In the genomic region with DNA sequence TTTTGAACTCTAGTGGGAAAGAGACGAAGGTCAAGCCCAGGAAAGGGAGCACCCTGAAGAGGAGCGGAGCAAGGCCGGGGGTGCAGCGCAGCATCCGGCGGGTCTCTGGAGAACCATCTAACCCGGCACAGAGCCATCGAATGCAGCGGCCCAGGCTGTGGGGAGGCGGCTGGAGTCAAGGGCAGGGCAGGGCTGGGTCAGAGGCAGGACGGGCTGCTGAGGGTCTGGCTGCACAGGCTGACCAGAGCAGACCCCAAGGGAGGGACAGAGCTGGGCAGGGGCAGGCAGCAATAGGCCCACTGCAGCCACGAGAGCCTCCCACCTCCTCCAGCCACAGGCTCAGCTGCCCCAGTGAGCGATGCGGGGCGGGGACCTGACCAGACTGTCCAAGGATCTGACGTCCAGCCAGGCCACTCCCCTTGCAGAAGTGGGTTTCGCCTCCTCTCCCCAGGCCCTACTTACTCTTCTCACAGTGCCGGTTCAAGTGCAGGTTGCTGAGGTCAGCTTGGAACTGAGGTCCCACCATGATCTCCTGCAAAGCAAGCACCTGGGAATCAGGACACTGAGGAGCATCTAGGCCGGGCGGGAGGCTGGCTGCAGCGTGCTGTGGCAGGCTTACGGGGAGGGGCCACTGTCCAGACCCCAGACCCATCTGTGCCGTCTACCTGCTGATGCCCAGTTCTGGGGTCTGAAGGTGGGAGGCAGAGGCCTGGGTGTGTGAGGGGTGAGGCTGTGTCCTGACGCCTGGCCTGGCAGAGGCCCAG, we compare ENCODE assay signal across 24 cellular contexts. TPM values are rescaled to one million over a fixed set of nuclear protein-coding genes. Genes with fewer than 3 reads are reported as not detected.
"Had no signal": no experiment of that assay in that cellular context is flagged by ENCODE, and none has a peak within 500 bp of the region (broad histone marks: within the 10 kb centered on the region; RNA-seq: fewer than 3 reads in every experiment).

No MANE protein-coding gene starts in this region.

- H3K27me3 ChIP-seq: colonic mucosa, neural progenitor cell, pancreas, right lobe of liver, tibial nerve, upper lobe of left lung, vagina had no signal

- FAIRE-seq: endometrium, frontal cortex, pancreas, small intestine had no signal

- H3K9me3 ChIP-seq: colonic mucosa, pancreas, right lobe of liver, thoracic aorta, vagina had no signal

- H3K4me3 ChIP-seq: colonic mucosa, neural progenitor cell, pancreas, right lobe of liver, thoracic aorta, tibial nerve, upper lobe of left lung, vagina had no signal

- H3K4me1 ChIP-seq: colonic mucosa, neural progenitor cell, pancreas, right lobe of liver, tibial nerve, vagina had no signal

- H3K9ac ChIP-seq: neural progenitor cell had no signal

- H2AFZ ChIP-seq: neural progenitor cell had no signal

- H3K27ac ChIP-seq: colonic mucosa, neural progenitor cell, pancreas, right lobe of liver, thoracic aorta, tibial nerve, vagina had no signal

- ATAC-seq: effector memory CD8-positive, alpha-beta T cell; naive thymus-derived CD4-positive, alpha-beta T cell; pancreas; stimulated activated naive B cell treated with anti-CD40 and anti-IgM and Interleukin-4, amounts not matched to agents 10 μg/mL and 1 μg/mL and 100 μg/mL, for 72 hours had no signal

- DNase-seq: colonic mucosa; effector memory CD8-positive, alpha-beta T cell; erythroblast; hypothalamus; immature natural killer cell; islet precursor cell; mammary epithelial cell; mesendoderm; midbrain; naive thymus-derived CD4-positive, alpha-beta T cell; nucleus accumbens; right lobe of liver; small intestine; stimulated activated CD4-positive, alpha-beta T cell treated with anti-CD3 and anti-CD28 coated beads, Interleukin-15, amount 100 ng/mL, for 24 hours; stimulated activated CD4-positive, alpha-beta T cell treated with anti-CD3 and anti-CD28 coated beads, Interleukin-2, amount 100 ng/mL, for 48 hours; stimulated activated naive B cell treated with anti-CD40 and anti-IgM and Interleukin-4, amounts not matched to agents 10 μg/mL and 1 μg/mL and 100 μg/mL, for 72 hours had no signal

- H3K4me2 ChIP-seq: neural progenitor cell had no signal

RNA-seq across cellular contexts. Expression of gene PLPP2, which starts 34.2 kb away (rescaled TPM):
- polyA plus RNA-seq: naive thymus-derived CD4-positive, alpha-beta T cell had no signal
